ENCODE assay signal across 11 cellular contexts in genomic region chr10:30554443-30554831, GRCh38.
DNase-seq lines count a peak whose midpoint lies in the region; ATAC-seq, FAIRE-seq and TF ChIP-seq lines count a peak whose summit lies in the region.
"Had no signal": no experiment of that assay in that cellular context is flagged by ENCODE, and none has a peak within 500 bp of the region (broad histone marks: within the 10 kb centered on the region; RNA-seq: fewer than 3 reads in every experiment).

No MANE protein-coding gene starts in this region.

- peaks cover 0 to 3% of the 10 kb centered on the region in 2 donors for H3K4me1 ChIP-seq in kidney (ENCODE audit: control insufficient read depth in 1 of 2, insufficient read depth in 1 of 2, low read depth in 1 of 2, low read length in 2 of 2)

- H3K9me3 ChIP-seq in kidney (ENCODE audit: control insufficient read depth in 1 of 2, low read length in 2 of 2) = no peaks in the 10 kb centered on the region

- no peak overlapping the region for H3K9ac ChIP-seq in kidney (ENCODE audit: low read length in 2 of 2)

- H3K27ac ChIP-seq in cingulate gyrus (ENCODE audit: low read depth, low read length) = peak overlapping the region; percentile 4
- H3K27ac ChIP-seq in kidney (ENCODE audit: low read depth in 2 of 2, low read length in 2 of 2) = peak overlapping the region; percentile 7 to 52
- H3K27ac ChIP-seq in skin epidermis = peak overlapping the region; percentile 25 to 85 (median 69)

- peak; percentile 31 for DNase-seq in CD1c-positive myeloid dendritic cell (ENCODE audit: extremely low spot score)
- no peak for DNase-seq in kidney
- no peak for DNase-seq in globus pallidus (ENCODE audit: low spot score)
- no peak for DNase-seq in DMS153 (lab: John Stamatoyannopoulos, UW)
- no peak for DNase-seq in NOMO-1 treated with DMSO at 0.1 percent for 48 hours (lab: John Stamatoyannopoulos, UW; ENCODE audit: unreplicated experiment)
- DNase-seq: activated CD4-positive, CD25-positive, alpha-beta regulatory T cell; CD4-positive, CD25-positive, alpha-beta regulatory T cell; cerebellar nuclear complex had no signal

- FAIRE-seq in kidney (lab: Jason Lieb, UNC) = no peak

- H3K4me3 ChIP-seq in kidney (ENCODE audit: low read length in 2 of 2) = peak overlapping the region; percentile 4 to 13
- H3K4me3 ChIP-seq in skin epidermis = peak overlapping the region in 1 of 7 experiments; percentile 22

- no peak for TF ChIP-seq CTCF in kidney (IDR thresholded peaks at IDR 0.05; ENCODE audit: borderline replicate concordance, extremely low read depth, insufficient read depth)

- no peaks in the 10 kb centered on the region for H3K36me3 ChIP-seq in kidney (ENCODE audit: control insufficient read depth in 1 of 2, insufficient read depth in 2 of 2, low read length in 2 of 2)

- intact Hi-C loops in kidney (cut with DNase I) = no loop called here

- ATAC-seq in GM19397 (IDR thresholded peaks at IDR 0.05; ENCODE audit: unreplicated experiment) = no peak

Comparison
In these comparisons a context has a peak if more than half of its experiments do, and no peak if none do; other contexts are left out.
1. H3K27ac ChIP-seq: peak in every context shown above with its lines; median percentile 69 in skin epidermis; 30 in kidney; 4 in cingulate gyrus.